In the genomic region with DNA sequence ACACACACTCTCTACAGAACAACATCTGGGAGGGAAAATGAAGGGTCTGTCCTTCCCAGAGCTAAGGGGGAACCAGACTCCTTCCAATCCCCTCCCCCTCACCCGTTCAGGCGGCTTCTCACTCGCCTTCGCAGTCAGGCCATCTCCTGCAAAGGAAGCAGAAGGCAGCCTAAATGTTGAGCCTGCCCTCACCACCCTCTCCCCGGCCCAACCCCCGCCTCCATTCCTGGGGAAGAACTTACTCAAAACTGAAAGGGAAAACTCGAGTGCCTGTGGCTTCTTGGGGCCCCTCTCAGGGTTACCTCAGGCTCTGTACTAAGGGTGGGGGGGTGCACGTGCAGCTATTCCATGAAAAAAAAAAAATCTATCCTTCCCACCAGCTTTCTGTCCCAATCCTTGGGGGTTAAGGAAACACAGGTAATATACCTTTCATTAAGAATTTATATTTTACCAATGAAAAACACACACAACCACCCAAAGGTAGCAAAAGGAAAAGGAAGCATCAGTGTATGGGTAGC, we compare ENCODE assay signal across 11 cellular contexts. TPM values are rescaled to one million over a fixed set of nuclear protein-coding genes. Genes with fewer than 3 reads are reported as not detected.
DNase-seq lines count a peak whose midpoint lies in the region; ATAC-seq and TF ChIP-seq lines count a peak whose summit lies in the region.
"Had no signal": no experiment of that assay in that cellular context is flagged by ENCODE, and none has a peak within 500 bp of the region (broad histone marks: within the 10 kb centered on the region; RNA-seq: fewer than 3 reads in every experiment).

No MANE protein-coding gene starts in this region.

- H3K27ac Mint-ChIP-seq in activated T-cell treated with anti-CD3 and anti-CD28 coated beads, Interleukin-2, amount 50 U/mL, for 24 hours: peak overlapping the region; percentile 81

- H3K27me3 ChIP-seq in thyroid gland (no peaks in the 10 kb centered on the region), suprapubic skin (no peaks in the 10 kb centered on the region)
- H3K27me3 ChIP-seq: MG63 had no signal

- H3K36me3 ChIP-seq in thyroid gland: peaks cover 14 to 24% of the 10 kb centered on the region in 2 donors
- H3K36me3 ChIP-seq in suprapubic skin: peaks cover 36% of the 10 kb centered on the region

- H3K9me3 Mint-ChIP-seq in activated T-cell treated with anti-CD3 and anti-CD28 coated beads, Interleukin-2, amount 50 U/mL, for 24 hours: no peaks in the 10 kb centered on the region

- 0 to 17% methylated on average over 1 to 4 of the region's 8 CpGs for WGBS in thyroid gland, 2 donors
- 47% methylated on average over 8 of the region's 8 CpGs for WGBS in suprapubic skin

- H3K4me1 ChIP-seq in thyroid gland: peaks cover 9 to 15% of the 10 kb centered on the region in 2 donors
- peaks cover 16% of the 10 kb centered on the region for H3K4me1 ChIP-seq in suprapubic skin

- H3K27ac ChIP-seq in thyroid gland (no peak overlapping the region), suprapubic skin (no peak overlapping the region)

- H3K9me3 ChIP-seq in thyroid gland (no peaks in the 10 kb centered on the region), suprapubic skin (no peaks in the 10 kb centered on the region)
- H3K9me3 ChIP-seq: MG63 had no signal

- TF ChIP-seq CTCF in thyroid gland (IDR thresholded peaks at IDR 0.05) (no peak), suprapubic skin (IDR thresholded peaks at IDR 0.05) (no peak)

- H3K4me3 Mint-ChIP-seq in activated T-cell treated with anti-CD3 and anti-CD28 coated beads, Interleukin-2, amount 50 U/mL, for 24 hours: peak overlapping the region; percentile 91

- peaks cover 17% of the 10 kb centered on the region for H3K27me3 Mint-ChIP-seq in activated T-cell treated with anti-CD3 and anti-CD28 coated beads, Interleukin-2, amount 50 U/mL, for 24 hours

- no peak for ATAC-seq in HG03108 (IDR thresholded peaks at IDR 0.05; ENCODE audit: unreplicated experiment)

- peak; percentile 62 for DNase-seq in activated effector memory CD4-positive, alpha-beta T cell treated with anti-CD3 and anti-CD28 coated beads, Interleukin-2, amount 50 U/mL, for 16 hours
- no peak for DNase-seq in activated effector memory CD4-positive, alpha-beta T cell treated with Interleukin-2 at 50 U/mL for 16 hours
- peak; percentile 58 for DNase-seq in activated T-cell treated with anti-CD3 and anti-CD28 coated beads, Interleukin-2, amount 50 U/mL, for 24 hours
- peak; percentile 14 for DNase-seq in iris pigment epithelial cell (ENCODE audit: low read depth)
- peak; percentile 9 to 27 for DNase-seq in thyroid gland
- DNase-seq in NCI-H526 treated with DMSO at 0.1 percent for 48 hours (lab: John Stamatoyannopoulos, UW): no peak
- DNase-seq in suprapubic skin (ENCODE audit: low spot score in 2 of 2): no peak
- DNase-seq: amygdala, MG63, T-helper 9 cell had no signal

- TF ChIP-seq POLR2A in thyroid gland (IDR thresholded peaks at IDR 0.05) (no peak), suprapubic skin (IDR thresholded peaks at IDR 0.05) (no peak)

- H3K4me1 Mint-ChIP-seq in activated T-cell treated with anti-CD3 and anti-CD28 coated beads, Interleukin-2, amount 50 U/mL, for 24 hours (ENCODE audit: low read depth): peaks cover 35% of the 10 kb centered on the region

- intact Hi-C loops in thyroid gland (cut with DNase I): no loop called here

- H3K4me3 ChIP-seq in thyroid gland (replicated peaks in 1 of 3) (no peak overlapping the region), suprapubic skin (no peak overlapping the region)
- H3K4me3 ChIP-seq: MG63 had no signal

- TF ChIP-seq EP300 in suprapubic skin (IDR thresholded peaks at IDR 0.05): no peak

- peaks cover 42% of the 10 kb centered on the region for H3K36me3 Mint-ChIP-seq in activated T-cell treated with anti-CD3 and anti-CD28 coated beads, Interleukin-2, amount 50 U/mL, for 24 hours (ENCODE audit: low read depth)

RNA-seq across cellular contexts. Expression of a gene that starts 2.4 kb away (rescaled TPM):
- total RNA-seq in thyroid gland: 10 to 100 TPM; 17.7 to 27.4 (median 20.5) TPM
- total RNA-seq in suprapubic skin: 10 to 100 TPM; 10.0 to 42.6 (median 18.5) TPM

RNA-seq across cellular contexts. Expression of a gene that starts 28.5 kb away (rescaled TPM):
- not detected for total RNA-seq in thyroid gland
- 1 to 10 TPM in 3 of 4 donors, under 1 TPM in 1; 0.98 to 4.8 (median 3.3) TPM for total RNA-seq in suprapubic skin

RNA-seq across cellular contexts. Expression of a gene that starts 31.9 kb away (rescaled TPM):
- total RNA-seq in thyroid gland (100 to 1,000 TPM; 221 to 281 (median 255) TPM), suprapubic skin (100 to 1,000 TPM; 216 to 323 (median 221) TPM)

RNA-seq across cellular contexts. Expression of a gene that starts 50.0 kb away (rescaled TPM):
- total RNA-seq in thyroid gland (1 to 10 TPM in 1 of 4 donors, under 1 TPM in 2, not detected in 1; 0.33 to 1.0 (median 0.67) TPM), suprapubic skin (1 to 10 TPM in 1 of 4 donors, under 1 TPM in 3; 0.45 to 2.5 (median 0.71) TPM)

Comparison
In these comparisons a context has a peak if more than half of its experiments do, and no peak if none do; other contexts are left out.
1. DNase-seq: peak in activated effector memory CD4-positive, alpha-beta T cell treated with anti-CD3 and anti-CD28 coated beads, Interleukin-2, amount 50 U/mL, for 16 hours (single experiment), activated T-cell treated with anti-CD3 and anti-CD28 coated beads, Interleukin-2, amount 50 U/mL, for 24 hours (single experiment), iris pigment epithelial cell (single experiment) and thyroid gland (2 of 2); none in activated effector memory CD4-positive, alpha-beta T cell treated with Interleukin-2 at 50 U/mL for 16 hours (single experiment), NCI-H526 treated with DMSO at 0.1 percent for 48 hours (single experiment) and suprapubic skin (0 of 2).